In genomic region chr17:66726846-66727245, GRCh38 we compare ENCODE assay signal across 23 cellular contexts.
"Had no signal": no experiment of that assay in that cellular context is flagged by ENCODE, and none has a peak within 500 bp of the region (broad histone marks: within the 10 kb centered on the region; RNA-seq: fewer than 3 reads in every experiment).

No MANE protein-coding gene starts in this region.

- H3K4me3 Mint-ChIP-seq: activated B cell treated with CpG ODN at 0.5 μM for 24 hours; activated T-helper 1 cell treated with anti-CD3 and anti-CD28 coated beads, Interleukin-12 subunit alpha, Interleukin-12 subunit beta, Interleukin-2, Interleukin-4 antibody, amounts not matched to agents 30 ng/mL and 10 ng/mL and 1 ng/mL, durations not matched to agents 14 hours and 24 hours and 36 hours had no signal

- H3K4me1 Mint-ChIP-seq: activated B cell treated with CpG ODN at 0.5 μM for 24 hours had no signal

- H3K9me3 Mint-ChIP-seq: activated B cell treated with CpG ODN at 0.5 μM for 24 hours; activated naive CD4-positive, alpha-beta T cell treated with anti-CD3 and anti-CD28 coated beads, Interleukin-2, amount 50 U/mL, for 72 hours; activated T-helper 1 cell treated with anti-CD3 and anti-CD28 coated beads, Interleukin-12 subunit alpha, Interleukin-12 subunit beta, Interleukin-2, Interleukin-4 antibody, amounts not matched to agents 30 ng/mL and 10 ng/mL and 1 ng/mL, durations not matched to agents 14 hours and 24 hours and 36 hours had no signal

- ATAC-seq: activated naive CD4-positive, alpha-beta T cell treated with anti-CD3 and anti-CD28 coated beads, Interleukin-2, amount 50 U/mL, for 72 hours; SK-N-SH treated with all-trans-retinoic acid at 6 μM for 48 hours had no signal

- H3K36me3 Mint-ChIP-seq: activated naive CD4-positive, alpha-beta T cell treated with anti-CD3 and anti-CD28 coated beads, Interleukin-2, amount 50 U/mL, for 72 hours had no signal

- H3K27ac ChIP-seq: brain microvascular endothelial cell, cardiac muscle cell, Peyer's patch, SJCRH30 had no signal

- H3K27ac Mint-ChIP-seq: activated B cell treated with CpG ODN at 0.5 μM for 24 hours had no signal

- DNase-seq: activated B cell treated with CpG ODN at 0.5 μM for 24 hours; activated CD4-positive, alpha-beta T cell treated with anti-CD3 and anti-CD28 coated beads for 1 hour; activated CD8-positive, alpha-beta memory T cell treated with anti-CD3 and anti-CD28 coated beads for 24 hours; activated effector memory CD4-positive, alpha-beta T cell treated with anti-CD3 and anti-CD28 coated beads, Interleukin-2, amount 50 U/mL, for 16 hours; activated naive CD4-positive, alpha-beta T cell treated with Interleukin-2 at 50 U/mL for 16 hours; brain microvascular endothelial cell; IMR-90; Kasumi-1; KBM-7; NCI-H1048; NCI-H1930; NCI-H2171 treated with DMSO at 0.1 percent for 48 hours; NCI-H345; NCI-H510A; NCI-H69; Right ventricle myocardium superior; SJCRH30; SW 1271 had no signal
